In the genomic region with DNA sequence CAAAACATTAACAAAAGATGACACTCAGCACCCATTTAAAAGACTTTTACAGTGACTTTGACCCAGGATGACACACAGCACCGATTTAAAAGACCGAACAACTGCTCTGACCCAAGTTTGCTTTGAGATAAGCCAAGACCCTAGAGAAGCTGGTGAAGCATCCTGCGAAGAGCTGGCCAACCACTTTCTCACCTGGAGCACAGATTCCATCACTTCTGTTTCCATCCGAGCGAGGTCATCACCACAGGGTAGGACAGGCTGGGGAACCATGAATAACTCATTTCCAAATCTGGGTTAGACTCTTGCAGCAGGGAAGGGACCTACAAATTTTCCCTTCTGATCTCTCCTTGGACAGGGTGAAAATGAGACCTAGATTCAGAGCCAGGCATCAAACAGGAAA, we compare ENCODE assay signal across 24 cellular contexts. TPM values are rescaled to one million over a fixed set of nuclear protein-coding genes. Genes with fewer than 3 reads are reported as not detected.
A peak's percentile ranks its signal among the peaks of the same experiment; 100 is the strongest.
DNase-seq lines count a peak whose midpoint lies in the region; ATAC-seq, FAIRE-seq and TF ChIP-seq lines count a peak whose summit lies in the region.
"Had no signal": no experiment of that assay in that cellular context is flagged by ENCODE, and none has a peak within 500 bp of the region (broad histone marks: within the 10 kb centered on the region; RNA-seq: fewer than 3 reads in every experiment).

No MANE protein-coding gene starts in this region.

- H3K27ac Mint-ChIP-seq in MCF 10A (ENCODE audit: low read depth, unreplicated experiment): peak overlapping the region; percentile 6
- H3K27ac Mint-ChIP-seq: CD8-positive, alpha-beta T cell had no signal

- FAIRE-seq in RCC 7860 (lab: Jason Lieb, UNC): no peak
- FAIRE-seq: GM12878, HTR-8/SVneo had no signal

- intact Hi-C loops in MCF 10A (cut with micrococcal nuclease) (no loop called here), breast epithelium (cut with DNase I; ENCODE audit: low total_unique reads) (no loop called here), sigmoid colon (cut with DNase I) (no loop called here)

- CTCF ChIA-PET in MCF 10A (lab: Yijun Ruan, JAX): interaction anchor here (0.6 kb wide), 1 partner anchor 20 kb away, joined by 3 read pairs; no protein-coding TSS in a partner anchor

- H2AK5ac ChIP-seq in mesendoderm (ENCODE audit: low read length): no peak overlapping the region

- H3K4me2 ChIP-seq in mesendoderm (ENCODE audit: low read length): no peak overlapping the region
- H3K4me2 ChIP-seq: BLaER1 treated with 17β-estradiol and CSF1 and Interleukin-3, amounts not matched to agents 10 nM and 100 nM; KMS-11 had no signal

- H3K23ac ChIP-seq in mesendoderm (ENCODE audit: low read length): no peak overlapping the region

- no peak overlapping the region for H3K4me3 Mint-ChIP-seq in MCF 10A (ENCODE audit: unreplicated experiment)
- H3K4me3 Mint-ChIP-seq: CD8-positive, alpha-beta T cell had no signal

- H3K36me3 ChIP-seq in breast epithelium (no peaks in the 10 kb centered on the region), mesendoderm (ENCODE audit: control insufficient read depth, insufficient read depth, low read length) (peaks cover 3% of the 10 kb centered on the region), sigmoid colon (no peaks in the 10 kb centered on the region)
- H3K36me3 ChIP-seq: BLaER1 treated with 17β-estradiol and CSF1 and Interleukin-3, amounts not matched to agents 10 nM and 100 nM; HAP-1 had no signal

- H3K9ac ChIP-seq in mesendoderm (ENCODE audit: low read length): no peak overlapping the region
- H3K9ac ChIP-seq: BLaER1 treated with 17β-estradiol and CSF1 and Interleukin-3, amounts not matched to agents 10 nM and 100 nM; KMS-11; SK-N-SH had no signal

- POLR2A ChIA-PET in MCF 10A (lab: Yijun Ruan, JAX): interaction anchor here (0.6 to 3.5 kb wide), 4 partner anchors 7 to 59 kb away, joined by 3 to 18 read pairs (median 3); no protein-coding TSS in a partner anchor

- TF ChIP-seq CTCF in MCF 10A (IDR thresholded peaks at IDR 0.05; ENCODE audit: unreplicated experiment): no peak
- TF ChIP-seq CTCF in breast epithelium (IDR thresholded peaks at IDR 0.05): no peak
- TF ChIP-seq CTCF in sigmoid colon (IDR thresholded peaks at IDR 0.05): no peak

- no peak for TF ChIP-seq EP300 in sigmoid colon (IDR thresholded peaks at IDR 0.05)

- no peak for ATAC-seq in HG03342 (IDR thresholded peaks at IDR 0.05; ENCODE audit: unreplicated experiment)
- ATAC-seq: CD8-positive, alpha-beta T cell; GM12878 had no signal

- no peaks in the 10 kb centered on the region for H3K27me3 Mint-ChIP-seq in MCF 10A (ENCODE audit: insufficient read depth, unreplicated experiment)

- peaks cover 6% of the 10 kb centered on the region for H3K36me3 Mint-ChIP-seq in MCF 10A (ENCODE audit: insufficient read depth, unreplicated experiment)
- H3K36me3 Mint-ChIP-seq: CD8-positive, alpha-beta T cell had no signal

- H3K27ac ChIP-seq in breast epithelium (no peak overlapping the region), mesendoderm (ENCODE audit: low read depth, low read length) (no peak overlapping the region), sigmoid colon (peak overlapping the region; percentile 59 to 97 (median 90))
- H3K27ac ChIP-seq: 22Rv1; BLaER1 treated with 17β-estradiol and CSF1 and Interleukin-3, amounts not matched to agents 10 nM and 100 nM; KMS-11; RWPE1 had no signal

- no peak for DNase-seq in MCF 10A (ENCODE audit: unreplicated experiment)
- no peak for DNase-seq in breast epithelium (ENCODE audit: low spot score in 2 of 2)
- DNase-seq in mesendoderm: peak; percentile 53
- no peak for DNase-seq in sigmoid colon
- DNase-seq in 8988T: no peak
- no peak for DNase-seq in NCI-H526 treated with DMSO at 0.1 percent for 48 hours (lab: John Stamatoyannopoulos, UW)
- DNase-seq in RCC 7860 (ENCODE audit: low spot score): no peak
- DNase-seq: CD8-positive, alpha-beta T cell; DND-41; NCI-H1105 treated with DMSO at 0.1 percent for 48 hours; NCI-H1694; NCI-H2081 treated with DMSO at 0.1 percent for 48 hours; NCI-H2171 treated with DMSO at 0.1 percent for 48 hours; NCI-H524 treated with DMSO at 0.1 percent for 48 hours; SIG-M5; SK-N-SH had no signal

- H4K5ac ChIP-seq in mesendoderm (ENCODE audit: low read length): no peak overlapping the region

- no peak overlapping the region for H2BK5ac ChIP-seq in mesendoderm (ENCODE audit: low read length)

- H4K8ac ChIP-seq in mesendoderm (ENCODE audit: low read depth, low read length): no peak overlapping the region

- no peak overlapping the region for H3K4ac ChIP-seq in mesendoderm (ENCODE audit: low read depth, low read length)

- peaks cover 38% of the 10 kb centered on the region for H3K79me1 ChIP-seq in mesendoderm (ENCODE audit: low read length)

- no peak overlapping the region for H2BK15ac ChIP-seq in mesendoderm (replicated peaks; ENCODE audit: low read depth)

- WGBS in mesendoderm (ENCODE audit: extremely low coverage, insufficient coverage, low lambda C conversion rate): no CpG with 5 or more reads among the region's 5 CpGs
- 90 to 92% methylated on average over 5 of the region's 5 CpGs for WGBS in sigmoid colon, 2 donors

- BruUV-seq in MCF 10A (replicated peaks; lab: Mats Ljungman, UMichigan): no TSS peak

- H3K18ac ChIP-seq in mesendoderm (ENCODE audit: low read length): no peak overlapping the region

- H3K4me1 Mint-ChIP-seq in MCF 10A (ENCODE audit: insufficient read depth, unreplicated experiment): peaks cover 57% of the 10 kb centered on the region

- peaks cover 27% of the 10 kb centered on the region for H3K79me2 ChIP-seq in mesendoderm (ENCODE audit: control insufficient read depth, insufficient read depth, low read length)

- no peak for TF ChIP-seq POLR2A in breast epithelium (IDR thresholded peaks at IDR 0.05)
- TF ChIP-seq POLR2A in sigmoid colon (IDR thresholded peaks at IDR 0.05): no peak

- no peak overlapping the region for H2BK120ac ChIP-seq in mesendoderm (ENCODE audit: low read depth, low read length)

- H3K4me3 ChIP-seq in breast epithelium (no peak overlapping the region), mesendoderm (ENCODE audit: low read length) (no peak overlapping the region), sigmoid colon (no peak overlapping the region)
- H3K4me3 ChIP-seq: BLaER1 treated with 17β-estradiol and CSF1 and Interleukin-3, amounts not matched to agents 10 nM and 100 nM; GM12878; HAP-1 had no signal

- no peaks in the 10 kb centered on the region for H3K9me3 Mint-ChIP-seq in MCF 10A (ENCODE audit: unreplicated experiment)
- H3K9me3 Mint-ChIP-seq: CD8-positive, alpha-beta T cell had no signal

- H3K56ac ChIP-seq in mesendoderm (ENCODE audit: low read length): no peak overlapping the region

- H3K27me3 ChIP-seq in breast epithelium (no peaks in the 10 kb centered on the region), mesendoderm (ENCODE audit: insufficient read depth, low read length, poor library complexity) (no peaks in the 10 kb centered on the region), sigmoid colon (no peaks in the 10 kb centered on the region)

- H3K9me3 ChIP-seq in breast epithelium (no peaks in the 10 kb centered on the region), sigmoid colon (no peaks in the 10 kb centered on the region)
- H3K9me3 ChIP-seq: BLaER1 treated with 17β-estradiol and CSF1 and Interleukin-3, amounts not matched to agents 10 nM and 100 nM; HAP-1; SK-N-SH had no signal

- H3K4me1 ChIP-seq in breast epithelium: peaks cover 0 to 8% of the 10 kb centered on the region in 2 donors
- peaks cover 4% of the 10 kb centered on the region for H3K4me1 ChIP-seq in mesendoderm (ENCODE audit: control insufficient read depth, low read depth, low read length)
- H3K4me1 ChIP-seq in sigmoid colon: peaks cover 0 to 98% (median 78%) of the 10 kb centered on the region in 4 donors
- H3K4me1 ChIP-seq: HAP-1 had no signal

RNA-seq across cellular contexts. Expression of gene CLMP, which starts 12.9 kb away (rescaled TPM):
- 86.1 and 91.9 TPM in 2 replicates for total RNA-seq in MCF 10A (2022)
- total RNA-seq in breast epithelium: 100 to 1,000 TPM in 1 of 3 donors, 10 to 100 TPM in 2; 70.8 to 241 (median 82.9) TPM
- polyA plus RNA-seq in mesendoderm (2013, experiment 1 of 2): 35.1 TPM
- polyA plus RNA-seq in mesendoderm (2013, experiment 2 of 2): 38.9 TPM
- 100 to 1,000 TPM; 104 to 180 (median 164) TPM for total RNA-seq in sigmoid colon
- polyA plus RNA-seq in sigmoid colon: 10 to 100 TPM in 1 of 3 donors, 1 to 10 TPM in 2; 1.4 to 12.1 (median 9.0) TPM

Comparison
In these comparisons a context has a peak if more than half of its experiments do, and no peak if none do; other contexts are left out.
1. H3K27ac ChIP-seq: peak in sigmoid colon (4 of 4); none in breast epithelium (0 of 2) and mesendoderm (single experiment).